In genomic region chr16:1527836-1528811, GRCh38 we compare ENCODE assay signal across 1 cellular context.
TF ChIP-seq lines count a peak whose summit lies in the region.

No MANE protein-coding gene starts in this region.

TF ChIP-seq in K562, 482 proteins besides CTCF, POLR2A, EP300 and RAD21 (continues in another document):
- TF ChIP-seq TEAD4 (IDR thresholded peaks at IDR 0.05; ENCODE audit: low read length) (peak; percentile 46), TEAD4 (CRISPR knock-in tag; IDR thresholded peaks at IDR 0.05; ENCODE audit: borderline replicate concordance) (peak; percentile 77; the same call in 1 of the 2 replicates), E2F4 (CRISPR knock-in tag; IDR thresholded peaks at IDR 0.05; ENCODE audit: low read depth) (no peak), NCOA2 (IDR thresholded peaks at IDR 0.05; ENCODE audit: partially characterized antibody in 2 of 2) (no peak), TEAD1 (CRISPR knock-in tag; IDR thresholded peaks at IDR 0.05) (peak in 1 of 2 experiments; percentile 97; a peak in 2 of 4 replicates), MNT (conservative IDR thresholded peaks at IDR 0.05) (no peak; a peak in 1 of 4 replicates), PCBP1 (IDR thresholded peaks at IDR 0.05; ENCODE audit: low read depth, low read length, poor library complexity, severe bottlenecking) (no peak), KDM4B (IDR thresholded peaks at IDR 0.05; ENCODE audit: borderline replicate concordance in 2 of 2, low read depth in 1 of 2) (peak in 1 of 2 experiments; percentile 59; a peak in 1 of 4 replicates), IRF2 (CRISPR knock-in tag; IDR thresholded peaks at IDR 0.05) (no peak), SMAD1 (IDR thresholded peaks at IDR 0.05; ENCODE audit: low read depth, low read length, partially characterized antibody) (no peak), ARHGAP35 (IDR thresholded peaks at IDR 0.05; ENCODE audit: partially characterized antibody) (no peak), HNRNPK (IDR thresholded peaks at IDR 0.05; ENCODE audit: low read depth, low read length, poor library complexity, severe bottlenecking) (no peak), MBD1 (CRISPR knock-in tag; IDR thresholded peaks at IDR 0.05) (no peak), ZNF217 (CRISPR knock-in tag; IDR thresholded peaks at IDR 0.05) (no peak), SMAD4 (CRISPR knock-in tag; conservative IDR thresholded peaks at IDR 0.05) (no peak), ID3 (CRISPR knock-in tag; IDR thresholded peaks at IDR 0.05) (no peak), ID3 (tag; IDR thresholded peaks at IDR 0.05) (no peak), HDAC1 (IDR thresholded peaks at IDR 0.05) (peak in 1 of 2 experiments; percentile 77; a peak in 2 of 4 replicates), ATF7 (IDR thresholded peaks at IDR 0.05) (no peak), SNRNP70 (optimal IDR thresholded peaks at IDR 0.05; ENCODE audit: low read depth, low read length) (no peak), UBTF (IDR thresholded peaks at IDR 0.05; ENCODE audit: borderline replicate concordance in 1 of 2, low read depth in 2 of 2, low read length in 2 of 2) (no peak), TCF7 (IDR thresholded peaks at IDR 0.05; ENCODE audit: borderline replicate concordance) (no peak), CTBP1 (IDR thresholded peaks at IDR 0.05; ENCODE audit: borderline replicate concordance) (no peak), MAFF (IDR thresholded peaks at IDR 0.05; ENCODE audit: low read length) (no peak), RBM22 (IDR thresholded peaks at IDR 0.05; ENCODE audit: low read depth, low read length, poor library complexity, severe bottlenecking) (no peak), BHLHE40 (IDR thresholded peaks at IDR 0.05; ENCODE audit: low read length) (peak; percentile 48; the same call in 1 of the 2 replicates), MAX (CRISPR knock-in tag; IDR thresholded peaks at IDR 0.05) (peak; percentile 92), TFAM (CRISPR knock-in tag; conservative IDR thresholded peaks at IDR 0.05) (no peak), ZNF655 (CRISPR knock-in tag; IDR thresholded peaks at IDR 0.05) (no peak), ZNF511 (CRISPR knock-in tag; IDR thresholded peaks at IDR 0.05) (no peak), CREB3 (tag; conservative IDR thresholded peaks at IDR 0.05; ENCODE audit: low read depth) (no peak), TAL1 (IDR thresholded peaks at IDR 0.05) (peak; percentile 15; the same call in 1 of the 2 replicates), KAT8 (IDR thresholded peaks at IDR 0.05; ENCODE audit: low read depth) (no peak), GTF2E2 (tag; IDR thresholded peaks at IDR 0.05) (no peak), PHF20 (IDR thresholded peaks at IDR 0.05; ENCODE audit: partially characterized antibody) (peak; percentile 78), PRPF4 (IDR thresholded peaks at IDR 0.05; ENCODE audit: insufficient read depth, low read depth, low read length, poor library complexity, severe bottlenecking) (no peak), HBP1 (CRISPR knock-in tag; IDR thresholded peaks at IDR 0.05) (peak; percentile 36; the same call in 1 of the 2 replicates), ASH1L (IDR thresholded peaks at IDR 0.05; ENCODE audit: borderline replicate concordance, low read depth, partially characterized antibody) (no peak), HOMEZ (CRISPR knock-in tag; IDR thresholded peaks at IDR 0.05) (no peak), NR3C1 (CRISPR knock-in tag; IDR thresholded peaks at IDR 0.05) (no peak), RNF219 (CRISPR knock-in tag; IDR thresholded peaks at IDR 0.05) (no peak), LCOR (CRISPR knock-in tag; IDR thresholded peaks at IDR 0.05) (no peak), MXI1 (IDR thresholded peaks at IDR 0.05; ENCODE audit: low read depth, low read length) (no peak), SRSF1 (IDR thresholded peaks at IDR 0.05; ENCODE audit: low read depth, low read length) (no peak), POLR2B (IDR thresholded peaks at IDR 0.05; ENCODE audit: low read depth, partially characterized antibody) (no peak), HDAC6 (IDR thresholded peaks at IDR 0.05; ENCODE audit: low read depth, low read length) (no peak), ARNT (IDR thresholded peaks at IDR 0.05) (no peak), IRF9 (tag; IDR thresholded peaks at IDR 0.05) (no peak)
